ENCODE assay signal across 1 cellular context in genomic region chr4:10018818-10019438, GRCh38.
TF ChIP-seq lines count a peak whose summit lies in the region.

No MANE protein-coding gene starts in this region.

TF ChIP-seq in K562, 482 proteins besides CTCF, POLR2A, EP300 and RAD21 (continued from another document and continues in another):
- TF ChIP-seq, protein P1, sequence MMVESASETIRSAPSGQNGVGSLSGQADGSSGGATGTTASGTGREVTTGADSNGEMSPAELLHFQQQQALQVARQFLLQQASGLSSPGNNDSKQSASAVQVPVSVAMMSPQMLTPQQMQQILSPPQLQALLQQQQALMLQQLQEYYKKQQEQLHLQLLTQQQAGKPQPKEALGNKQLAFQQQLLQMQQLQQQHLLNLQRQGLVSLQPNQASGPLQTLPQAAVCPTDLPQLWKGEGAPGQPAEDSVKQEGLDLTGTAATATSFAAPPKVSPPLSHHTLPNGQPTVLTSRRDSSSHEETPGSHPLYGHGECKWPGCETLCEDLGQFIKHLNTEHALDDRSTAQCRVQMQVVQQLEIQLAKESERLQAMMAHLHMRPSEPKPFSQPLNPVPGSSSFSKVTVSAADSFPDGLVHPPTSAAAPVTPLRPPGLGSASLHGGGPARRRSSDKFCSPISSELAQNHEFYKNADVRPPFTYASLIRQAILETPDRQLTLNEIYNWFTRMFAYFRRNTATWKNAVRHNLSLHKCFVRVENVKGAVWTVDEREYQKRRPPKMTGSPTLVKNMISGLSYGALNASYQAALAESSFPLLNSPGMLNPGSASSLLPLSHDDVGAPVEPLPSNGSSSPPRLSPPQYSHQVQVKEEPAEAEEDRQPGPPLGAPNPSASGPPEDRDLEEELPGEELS (CRISPR knock-in tag; IDR thresholded peaks at IDR 0.05; ENCODE audit: borderline replicate concordance): no peak
- TF ChIP-seq RFX1 (IDR thresholded peaks at IDR 0.05) (no peak), ZNF224 (CRISPR knock-in tag; IDR thresholded peaks at IDR 0.05) (no peak), ZNF274 (IDR thresholded peaks at IDR 0.05; ENCODE audit: borderline replicate concordance, low read depth, low read length) (no peak), NR3C1 (CRISPR knock-in tag; IDR thresholded peaks at IDR 0.05) (no peak), TCF15 (CRISPR knock-in tag; IDR thresholded peaks at IDR 0.05) (no peak), ZNF764 (CRISPR knock-in tag; IDR thresholded peaks at IDR 0.05; ENCODE audit: low read depth) (no peak), MTF1 (CRISPR knock-in tag; IDR thresholded peaks at IDR 0.05; ENCODE audit: borderline replicate concordance) (no peak), ZNF512 (tag; IDR thresholded peaks at IDR 0.05) (no peak), CREB3 (tag; conservative IDR thresholded peaks at IDR 0.05; ENCODE audit: low read depth) (no peak), NR2C2 (CRISPR knock-in tag; IDR thresholded peaks at IDR 0.05) (peak; percentile 5; the same call in 1 of the 2 replicates), NR2C2 (tag; IDR thresholded peaks at IDR 0.05) (peak; percentile 47; the same call in 1 of the 2 replicates), XRCC3 (IDR thresholded peaks at IDR 0.05) (no peak), SRSF3 (IDR thresholded peaks at IDR 0.05; ENCODE audit: insufficient read depth, low read length) (no peak), MCM5 (IDR thresholded peaks at IDR 0.05; ENCODE audit: low read depth) (no peak), HDAC8 (tag; IDR thresholded peaks at IDR 0.05) (no peak), STAG1 (CRISPR knock-in tag; IDR thresholded peaks at IDR 0.05; ENCODE audit: borderline replicate concordance) (peak; percentile 95), ZNF444 (CRISPR knock-in tag; IDR thresholded peaks at IDR 0.05) (no peak), BRD9 (IDR thresholded peaks at IDR 0.05; ENCODE audit: low read depth, partially characterized antibody) (no peak), ZNF143 (CRISPR knock-in tag; IDR thresholded peaks at IDR 0.05) (no peak), SIN3A (IDR thresholded peaks at IDR 0.05; ENCODE audit: borderline replicate concordance in 2 of 2, control insufficient read depth in 1 of 2, low read depth in 2 of 2, low read length in 2 of 2) (no peak; a peak in 1 of 4 replicates), ZNF668 (CRISPR knock-in tag; IDR thresholded peaks at IDR 0.05) (no peak), CAMTA2 (CRISPR knock-in tag; conservative IDR thresholded peaks at IDR 0.05) (no peak), NFXL1 (CRISPR knock-in tag; IDR thresholded peaks at IDR 0.05) (no peak), ATF3 (IDR thresholded peaks at IDR 0.05) (no peak), ATF3 (CRISPR knock-in tag; conservative IDR thresholded peaks at IDR 0.05) (no peak), SAP30 (IDR thresholded peaks at IDR 0.05; ENCODE audit: borderline replicate concordance, insufficient read depth, low read depth, low read length, poor library complexity, severe bottlenecking) (no peak), ZFP30 (CRISPR knock-in tag; IDR thresholded peaks at IDR 0.05; ENCODE audit: borderline replicate concordance) (no peak), ELF1 (tag; IDR thresholded peaks at IDR 0.05) (peak; percentile 79), CBX2 (IDR thresholded peaks at IDR 0.05; ENCODE audit: insufficient read depth, low read length, poor library complexity, severe bottlenecking) (no peak), BRD4 (IDR thresholded peaks at IDR 0.05) (no peak), TFAP4 (CRISPR knock-in tag; IDR thresholded peaks at IDR 0.05; ENCODE audit: borderline replicate concordance) (peak; percentile 88), KLF1 (tag; IDR thresholded peaks at IDR 0.05) (peak; percentile 93), U2AF1 (optimal IDR thresholded peaks at IDR 0.05; ENCODE audit: low read depth, low read length) (no peak), NCOA1 (IDR thresholded peaks at IDR 0.05; ENCODE audit: low read depth) (no peak), CTBP1 (IDR thresholded peaks at IDR 0.05; ENCODE audit: borderline replicate concordance) (peak; percentile 89; the same call in 1 of the 2 replicates), GATAD2A (IDR thresholded peaks at IDR 0.05) (no peak), ZNF232 (CRISPR knock-in tag; IDR thresholded peaks at IDR 0.05) (no peak), CHD4 (IDR thresholded peaks at IDR 0.05; ENCODE audit: insufficient read depth, insufficient replicate concordance, low read depth, low read length, poor library complexity, severe bottlenecking) (no peak), ATF1 (CRISPR knock-in tag; IDR thresholded peaks at IDR 0.05) (0 out of 2 replicates have a peak, but pooled peaks have one; percentile 2), ATF1 (tag; IDR thresholded peaks at IDR 0.05) (peak; percentile 88), RHOXF2B (CRISPR knock-in tag; conservative IDR thresholded peaks at IDR 0.05) (no peak), CREM (IDR thresholded peaks at IDR 0.05; ENCODE audit: low read depth) (peak; percentile 77; the same call in 1 of the 2 replicates), POLR2H (tag; IDR thresholded peaks at IDR 0.05; ENCODE audit: low read depth) (no peak), ZNF561 (CRISPR knock-in tag; conservative IDR thresholded peaks at IDR 0.05) (no peak), ARNT (IDR thresholded peaks at IDR 0.05) (no peak), RBBP5 (IDR thresholded peaks at IDR 0.05; ENCODE audit: borderline replicate concordance, insufficient read depth, low read length, poor library complexity, severe bottlenecking) (no peak), SMARCA5 (IDR thresholded peaks at IDR 0.05) (no peak), SP2 (IDR thresholded peaks at IDR 0.05; ENCODE audit: extremely low read depth, low read depth, low read length, poor library complexity, severe bottlenecking) (no peak), E2F4 (CRISPR knock-in tag; IDR thresholded peaks at IDR 0.05; ENCODE audit: low read depth) (no peak), NUFIP1 (IDR thresholded peaks at IDR 0.05; ENCODE audit: partially characterized antibody) (no peak), FOXA1 (IDR thresholded peaks at IDR 0.05; ENCODE audit: borderline replicate concordance) (no peak), MBD1 (CRISPR knock-in tag; IDR thresholded peaks at IDR 0.05) (no peak), KDM2B (CRISPR knock-in tag; IDR thresholded peaks at IDR 0.05) (peak; percentile 22; the same call in 1 of the 2 replicates), KAT7 (CRISPR knock-in tag; IDR thresholded peaks at IDR 0.05; ENCODE audit: borderline replicate concordance) (no peak), ZNF778 (CRISPR knock-in tag; IDR thresholded peaks at IDR 0.05) (no peak)
- TF ChIP-seq, protein P2, sequence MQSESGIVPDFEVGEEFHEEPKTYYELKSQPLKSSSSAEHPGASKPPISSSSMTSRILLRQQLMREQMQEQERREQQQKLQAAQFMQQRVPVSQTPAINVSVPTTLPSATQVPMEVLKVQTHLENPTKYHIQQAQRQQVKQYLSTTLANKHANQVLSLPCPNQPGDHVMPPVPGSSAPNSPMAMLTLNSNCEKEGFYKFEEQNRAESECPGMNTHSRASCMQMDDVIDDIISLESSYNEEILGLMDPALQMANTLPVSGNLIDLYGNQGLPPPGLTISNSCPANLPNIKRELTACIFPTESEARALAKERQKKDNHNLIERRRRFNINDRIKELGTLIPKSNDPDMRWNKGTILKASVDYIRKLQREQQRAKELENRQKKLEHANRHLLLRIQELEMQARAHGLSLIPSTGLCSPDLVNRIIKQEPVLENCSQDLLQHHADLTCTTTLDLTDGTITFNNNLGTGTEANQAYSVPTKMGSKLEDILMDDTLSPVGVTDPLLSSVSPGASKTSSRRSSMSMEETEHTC (IDR thresholded peaks at IDR 0.05): no peak
- TF ChIP-seq, protein P3, sequence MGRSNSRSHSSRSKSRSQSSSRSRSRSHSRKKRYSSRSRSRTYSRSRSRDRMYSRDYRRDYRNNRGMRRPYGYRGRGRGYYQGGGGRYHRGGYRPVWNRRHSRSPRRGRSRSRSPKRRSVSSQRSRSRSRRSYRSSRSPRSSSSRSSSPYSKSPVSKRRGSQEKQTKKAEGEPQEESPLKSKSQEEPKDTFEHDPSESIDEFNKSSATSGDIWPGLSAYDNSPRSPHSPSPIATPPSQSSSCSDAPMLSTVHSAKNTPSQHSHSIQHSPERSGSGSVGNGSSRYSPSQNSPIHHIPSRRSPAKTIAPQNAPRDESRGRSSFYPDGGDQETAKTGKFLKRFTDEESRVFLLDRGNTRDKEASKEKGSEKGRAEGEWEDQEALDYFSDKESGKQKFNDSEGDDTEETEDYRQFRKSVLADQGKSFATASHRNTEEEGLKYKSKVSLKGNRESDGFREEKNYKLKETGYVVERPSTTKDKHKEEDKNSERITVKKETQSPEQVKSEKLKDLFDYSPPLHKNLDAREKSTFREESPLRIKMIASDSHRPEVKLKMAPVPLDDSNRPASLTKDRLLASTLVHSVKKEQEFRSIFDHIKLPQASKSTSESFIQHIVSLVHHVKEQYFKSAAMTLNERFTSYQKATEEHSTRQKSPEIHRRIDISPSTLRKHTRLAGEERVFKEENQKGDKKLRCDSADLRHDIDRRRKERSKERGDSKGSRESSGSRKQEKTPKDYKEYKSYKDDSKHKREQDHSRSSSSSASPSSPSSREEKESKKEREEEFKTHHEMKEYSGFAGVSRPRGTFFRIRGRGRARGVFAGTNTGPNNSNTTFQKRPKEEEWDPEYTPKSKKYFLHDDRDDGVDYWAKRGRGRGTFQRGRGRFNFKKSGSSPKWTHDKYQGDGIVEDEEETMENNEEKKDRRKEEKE (IDR thresholded peaks at IDR 0.05; ENCODE audit: borderline replicate concordance in 1 of 2, control insufficient read depth in 1 of 2, low read depth in 2 of 2, low read length in 1 of 2): no peak
- TF ChIP-seq, protein P4, sequence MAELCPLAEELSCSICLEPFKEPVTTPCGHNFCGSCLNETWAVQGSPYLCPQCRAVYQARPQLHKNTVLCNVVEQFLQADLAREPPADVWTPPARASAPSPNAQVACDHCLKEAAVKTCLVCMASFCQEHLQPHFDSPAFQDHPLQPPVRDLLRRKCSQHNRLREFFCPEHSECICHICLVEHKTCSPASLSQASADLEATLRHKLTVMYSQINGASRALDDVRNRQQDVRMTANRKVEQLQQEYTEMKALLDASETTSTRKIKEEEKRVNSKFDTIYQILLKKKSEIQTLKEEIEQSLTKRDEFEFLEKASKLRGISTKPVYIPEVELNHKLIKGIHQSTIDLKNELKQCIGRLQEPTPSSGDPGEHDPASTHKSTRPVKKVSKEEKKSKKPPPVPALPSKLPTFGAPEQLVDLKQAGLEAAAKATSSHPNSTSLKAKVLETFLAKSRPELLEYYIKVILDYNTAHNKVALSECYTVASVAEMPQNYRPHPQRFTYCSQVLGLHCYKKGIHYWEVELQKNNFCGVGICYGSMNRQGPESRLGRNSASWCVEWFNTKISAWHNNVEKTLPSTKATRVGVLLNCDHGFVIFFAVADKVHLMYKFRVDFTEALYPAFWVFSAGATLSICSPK (IDR thresholded peaks at IDR 0.05; ENCODE audit: borderline replicate concordance): no peak
